ENCODE assay signal across 12 cellular contexts in the genomic region with DNA sequence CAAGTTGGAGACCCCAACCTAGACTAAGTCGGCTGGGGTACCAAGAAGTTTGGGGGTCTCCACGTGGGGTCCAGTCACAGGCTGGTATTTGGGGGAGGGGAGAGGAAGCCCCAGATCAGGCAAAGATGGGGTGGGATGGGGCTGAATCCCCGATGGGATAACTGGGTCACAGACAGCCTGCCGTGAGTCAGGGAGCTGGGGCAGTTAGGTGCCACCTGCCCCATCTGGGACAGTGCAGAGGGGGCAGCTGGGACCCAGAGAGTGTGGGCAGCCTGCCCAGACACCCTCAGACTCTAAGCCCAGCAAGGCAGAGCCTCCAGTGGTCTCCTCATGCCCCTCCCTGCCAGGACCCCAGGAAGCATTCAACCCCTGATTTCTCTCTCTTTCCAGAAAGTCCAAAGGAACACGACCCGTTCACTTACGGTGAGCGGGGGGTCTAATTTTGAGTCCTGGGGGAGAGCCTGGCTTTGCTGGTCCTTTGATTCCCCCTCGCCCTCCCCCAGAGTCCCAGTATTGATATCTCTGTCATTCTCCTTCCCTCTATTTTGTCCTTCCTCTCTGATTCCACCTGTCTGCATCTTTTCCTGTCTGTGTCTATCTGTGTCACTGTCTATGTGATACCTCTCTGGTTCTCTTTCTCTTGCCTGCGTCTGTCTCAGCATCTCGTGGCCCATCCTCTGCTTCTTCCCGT. TPM values are rescaled to one million over a fixed set of nuclear protein-coding genes. Genes with fewer than 3 reads are reported as not detected.
DNase-seq lines count a peak whose midpoint lies in the region; ATAC-seq and TF ChIP-seq lines count a peak whose summit lies in the region.
"Had no signal": no experiment of that assay in that cellular context is flagged by ENCODE, and none has a peak within 500 bp of the region (broad histone marks: within the 10 kb centered on the region; RNA-seq: fewer than 3 reads in every experiment).

No MANE protein-coding gene starts in this region.

- H4K91ac ChIP-seq in neuronal stem cell (ENCODE audit: low read depth, low read length, poor library complexity), result no peak overlapping the region

- H3K27ac Mint-ChIP-seq in activated CD4-positive, alpha-beta memory T cell treated with anti-CD3 and anti-CD28 coated beads, Interleukin-2, amount 10 ng/mL, durations not matched to agents 7 days and 5 days, result no peak overlapping the region
- H3K27ac Mint-ChIP-seq: activated CD4-positive, alpha-beta memory T cell treated with anti-CD3 and anti-CD28 coated beads for 36 hours had no signal

- peak overlapping the region; percentile 26 to 63 (median 54) for H3K4me3 ChIP-seq in heart right ventricle
- peak overlapping the region; percentile 24 to 57 for H3K4me3 ChIP-seq in gastroesophageal sphincter
- no peak overlapping the region for H3K4me3 ChIP-seq in neuronal stem cell (ENCODE audit: low read length in 2 of 2)
- no peak overlapping the region for H3K4me3 ChIP-seq in body of pancreas

- H2BK12ac ChIP-seq in neuronal stem cell (ENCODE audit: low read length), result peak overlapping the region; percentile 77

- intact Hi-C loops in heart right ventricle (cut with DNase I), result loop anchor here in 5 of 10 donors (5.0 kb wide), 3 partner anchors 73 to 132 kb away; a partner anchor contains a TSS
- intact Hi-C loops in Right ventricle myocardium superior (cut with DNase I), result loop anchor here (5.0 kb wide), 2 partner anchors 73 to 122 kb away; no protein-coding TSS in a partner anchor
- intact Hi-C loops in body of pancreas (cut with DNase I), result loop anchor here (10.0 kb wide), 1 partner anchor 104 kb away; a partner anchor contains a TSS

- peaks cover 0 to 35% (median 4%) of the 10 kb centered on the region in 7 donors for H3K27me3 ChIP-seq in heart right ventricle
- peaks cover 44% of the 10 kb centered on the region for H3K27me3 ChIP-seq in gastroesophageal sphincter
- peaks cover 2 to 69% (median 40%) of the 10 kb centered on the region in 3 experiments for H3K27me3 ChIP-seq in neuronal stem cell (ENCODE audit: control insufficient read depth in 3 of 3, insufficient read depth in 3 of 3, low read depth in 1 of 3, low read length in 3 of 3)
- H3K27me3 ChIP-seq in body of pancreas, result no peaks in the 10 kb centered on the region

- H3K14ac ChIP-seq in neuronal stem cell (ENCODE audit: low read length), result no peak overlapping the region

- no peaks in the 10 kb centered on the region for H3K9me3 ChIP-seq in heart right ventricle
- no peaks in the 10 kb centered on the region for H3K9me3 ChIP-seq in gastroesophageal sphincter
- H3K9me3 ChIP-seq in neuronal stem cell (replicated peaks in 1 of 2; ENCODE audit: control insufficient read depth in 2 of 2, insufficient read depth in 1 of 2, low read depth in 1 of 2, low read length in 2 of 2), result no peaks in the 10 kb centered on the region
- H3K9me3 ChIP-seq in body of pancreas, result no peaks in the 10 kb centered on the region

- H3K27ac ChIP-seq in heart right ventricle (peak overlapping the region; percentile 87 to 99 (median 94)), gastroesophageal sphincter (peak overlapping the region; percentile 49 to 92 (median 91)), neuronal stem cell (replicated peaks; ENCODE audit: low read length) (no peak overlapping the region), body of pancreas (peak overlapping the region in 1 of 4 donors; percentile 60)

- DNase-seq in heart right ventricle (peak in 1 of 2 donors; percentile 24), Right ventricle myocardium superior (no peak), neuronal stem cell (ENCODE audit: low spot score) (no peak), body of pancreas (no peak), COLO668 (lab: John Stamatoyannopoulos, UW; ENCODE audit: unreplicated experiment) (no peak)
- DNase-seq in activated CD4-positive, alpha-beta memory T cell treated with anti-CD3 and anti-CD28 coated beads, Interleukin-2, amount 10 ng/mL, durations not matched to agents 7 days and 5 days, result no peak
- DNase-seq: NCI-H1436 treated with DMSO at 0.1 percent for 48 hours had no signal

- H3K18ac ChIP-seq in neuronal stem cell (ENCODE audit: low read length), result peak overlapping the region; percentile 55

- no peak overlapping the region for H3K4me2 ChIP-seq in neuronal stem cell (ENCODE audit: insufficient read depth, low read length, poor library complexity, severe bottlenecking)

- no peak overlapping the region for H3K4me3 Mint-ChIP-seq in activated CD4-positive, alpha-beta memory T cell treated with anti-CD3 and anti-CD28 coated beads, Interleukin-2, amount 10 ng/mL, durations not matched to agents 7 days and 5 days
- H3K4me3 Mint-ChIP-seq: activated CD4-positive, alpha-beta memory T cell treated with anti-CD3 and anti-CD28 coated beads for 36 hours had no signal

- peak overlapping the region; percentile 33 for H2BK15ac ChIP-seq in neuronal stem cell (ENCODE audit: low read length)

- no peak overlapping the region for H3K9ac ChIP-seq in neuronal stem cell (ENCODE audit: low read depth, low read length, poor library complexity)

- peaks cover 35% of the 10 kb centered on the region for H3K27me3 Mint-ChIP-seq in activated CD4-positive, alpha-beta memory T cell treated with anti-CD3 and anti-CD28 coated beads, Interleukin-2, amount 10 ng/mL, durations not matched to agents 7 days and 5 days
- H3K27me3 Mint-ChIP-seq: activated CD4-positive, alpha-beta memory T cell treated with anti-CD3 and anti-CD28 coated beads for 36 hours had no signal

- H3K4me1 ChIP-seq in heart right ventricle, result peaks cover 5 to 76% (median 52%) of the 10 kb centered on the region in 9 donors
- H3K4me1 ChIP-seq in gastroesophageal sphincter, result peaks cover 0 to 83% (median 21%) of the 10 kb centered on the region in 3 donors
- H3K4me1 ChIP-seq in neuronal stem cell (ENCODE audit: control insufficient read depth in 2 of 2, insufficient read depth in 1 of 2, low read depth in 1 of 2, low read length in 2 of 2), result peaks cover 33 to 34% of the 10 kb centered on the region in 2 donors
- H3K4me1 ChIP-seq in body of pancreas, result peaks cover 43% of the 10 kb centered on the region

- TF ChIP-seq EP300 in gastroesophageal sphincter (IDR thresholded peaks at IDR 0.05), result no peak

- no peak overlapping the region for H3K23ac ChIP-seq in neuronal stem cell (ENCODE audit: low read depth, low read length, poor library complexity)

- no peaks in the 10 kb centered on the region for H3K36me3 Mint-ChIP-seq in activated CD4-positive, alpha-beta memory T cell treated with anti-CD3 and anti-CD28 coated beads, Interleukin-2, amount 10 ng/mL, durations not matched to agents 7 days and 5 days (ENCODE audit: low read depth)
- H3K36me3 Mint-ChIP-seq: activated CD4-positive, alpha-beta memory T cell treated with anti-CD3 and anti-CD28 coated beads for 36 hours had no signal

- H3K36me3 ChIP-seq in heart right ventricle (no peaks in the 10 kb centered on the region), gastroesophageal sphincter (peaks cover 0 to 3% of the 10 kb centered on the region in 2 donors), neuronal stem cell (replicated peaks in 1 of 2; ENCODE audit: control insufficient read depth in 2 of 2, insufficient read depth in 2 of 2, low read length in 2 of 2) (no peaks in the 10 kb centered on the region), body of pancreas (replicated peaks in 1 of 2; ENCODE audit: insufficient read depth in 1 of 2, low read depth in 2 of 2) (no peaks in the 10 kb centered on the region)

- CTCF ChIA-PET in activated CD4-positive, alpha-beta memory T cell treated with anti-CD3 and anti-CD28 coated beads, Interleukin-2, amount 10 ng/mL, durations not matched to agents 7 days and 5 days (lab: Charles Lee), result interaction anchor here (1.2 to 2.7 kb wide), 9 partner anchors 12 to 332 kb away, joined by 3 to 47 read pairs (median 8); a partner anchor contains a TSS

- no peak overlapping the region for H2BK120ac ChIP-seq in neuronal stem cell (ENCODE audit: low read depth, low read length)

- TF ChIP-seq CTCF in heart right ventricle (IDR thresholded peaks at IDR 0.05) (no peak), gastroesophageal sphincter (IDR thresholded peaks at IDR 0.05) (no peak), body of pancreas (IDR thresholded peaks at IDR 0.05) (no peak)

- POLR2A ChIA-PET in activated CD4-positive, alpha-beta memory T cell treated with anti-CD3 and anti-CD28 coated beads, Interleukin-2, amount 10 ng/mL, durations not matched to agents 7 days and 5 days (lab: Charles Lee), result interaction anchor here (0.7 to 3.9 kb wide), 5 partner anchors 14 to 137 kb away, joined by 3 to 39 read pairs (median 3); a partner anchor contains a TSS

- H3K79me1 ChIP-seq in neuronal stem cell (ENCODE audit: low read depth, low read length), result no peaks in the 10 kb centered on the region

- TF ChIP-seq POLR2A in gastroesophageal sphincter (IDR thresholded peaks at IDR 0.05), result no peak
- TF ChIP-seq POLR2A in body of pancreas (IDR thresholded peaks at IDR 0.05), result no peak

- no peaks in the 10 kb centered on the region for H3K9me3 Mint-ChIP-seq in activated CD4-positive, alpha-beta memory T cell treated with anti-CD3 and anti-CD28 coated beads, Interleukin-2, amount 10 ng/mL, durations not matched to agents 7 days and 5 days
- H3K9me3 Mint-ChIP-seq: activated CD4-positive, alpha-beta memory T cell treated with anti-CD3 and anti-CD28 coated beads for 36 hours had no signal

- 43 to 60% methylated on average over 12 of the region's 12 CpGs for WGBS in heart right ventricle, 2 donors
- 30 to 45% methylated on average over 6 to 11 of the region's 12 CpGs for WGBS in gastroesophageal sphincter (ENCODE audit: low coverage in 1 of 2), 2 donors
- no CpG with 5 or more reads among the region's 12 CpGs for WGBS in neuronal stem cell (ENCODE audit: extremely low coverage in 2 of 2, insufficient read length in 2 of 2, insufficient replicate concordance in 1 of 2), 2 donors
- WGBS in body of pancreas, 2 donors, result 72 to 73% methylated on average over 10 to 12 of the region's 12 CpGs

- H2AFZ ChIP-seq in neuronal stem cell (ENCODE audit: low read length), result no peak overlapping the region

- peaks cover 40% of the 10 kb centered on the region for H3K4me1 Mint-ChIP-seq in activated CD4-positive, alpha-beta memory T cell treated with anti-CD3 and anti-CD28 coated beads, Interleukin-2, amount 10 ng/mL, durations not matched to agents 7 days and 5 days

- H2AK5ac ChIP-seq in neuronal stem cell (ENCODE audit: low read depth, low read length), result peak overlapping the region; percentile 85

- no peak overlapping the region for H3K4ac ChIP-seq in neuronal stem cell (ENCODE audit: low read length)

- H2BK5ac ChIP-seq in neuronal stem cell (ENCODE audit: low read length), result no peak overlapping the region

- ATAC-seq in heart right ventricle, result no peak
- no peak for ATAC-seq in Right ventricle myocardium superior (ENCODE audit: poor library complexity)
- no peak for ATAC-seq in gastroesophageal sphincter
- no peak for ATAC-seq in body of pancreas
- no peak for ATAC-seq in HG02763 (IDR thresholded peaks at IDR 0.05; ENCODE audit: unreplicated experiment)

- H4K8ac ChIP-seq in neuronal stem cell (ENCODE audit: low read depth, low read length), result no peak overlapping the region

RNA-seq across cellular contexts. Expression of a gene that starts 1.7 kb away (rescaled TPM):
- 100 to 1,000 TPM; 451 to 819 (median 578) TPM for total RNA-seq in heart right ventricle
- 100 to 1,000 TPM; 251 to 605 TPM for polyA plus RNA-seq in heart right ventricle
- total RNA-seq in Right ventricle myocardium superior, result 580 TPM
- total RNA-seq in gastroesophageal sphincter, result 100 to 1,000 TPM in 1 of 4 donors, 10 to 100 TPM in 3; 42.8 to 140 (median 52.7) TPM
- polyA plus RNA-seq in neuronal stem cell (2013, experiment 1 of 2), result 0.85 TPM
- 1.2 TPM for polyA plus RNA-seq in neuronal stem cell (2013, experiment 2 of 2)
- total RNA-seq in body of pancreas, result 1 to 10 TPM; 1.6 to 9.1 TPM
- 1 to 10 TPM; 3.3 to 3.6 TPM for total RNA-seq in activated CD4-positive, alpha-beta memory T cell treated with anti-CD3 and anti-CD28 coated beads, Interleukin-2, amount 10 ng/mL, durations not matched to agents 7 days and 5 days
- total RNA-seq: bronchial epithelial cell, glomerular endothelial cell had no signal

RNA-seq across cellular contexts. Expression of a gene that starts 2.7 kb away (rescaled TPM):
- under 1 TPM in 3 of 10 donors, not detected in 7; 0.28 to 0.37 (median 0.30) TPM for total RNA-seq in heart right ventricle
- polyA plus RNA-seq in heart right ventricle, result under 1 TPM in 1 of 2 donors, not detected in 1; 0.10 TPM
- not detected for total RNA-seq in Right ventricle myocardium superior
- not detected for total RNA-seq in gastroesophageal sphincter
- 2.3 TPM for polyA plus RNA-seq in neuronal stem cell (2013, experiment 1 of 2)
- polyA plus RNA-seq in neuronal stem cell (2013, experiment 2 of 2), result 2.6 TPM
- total RNA-seq in body of pancreas, result 1 to 10 TPM in 1 of 2 donors, under 1 TPM in 1; 0.52 to 1.3 TPM
- total RNA-seq in activated CD4-positive, alpha-beta memory T cell treated with anti-CD3 and anti-CD28 coated beads, Interleukin-2, amount 10 ng/mL, durations not matched to agents 7 days and 5 days, result 1 to 10 TPM; 8.3 to 8.8 TPM
- total RNA-seq: bronchial epithelial cell, glomerular endothelial cell had no signal

RNA-seq across cellular contexts. Expression of a gene that starts 5.5 kb away (rescaled TPM):
- 10 to 100 TPM in 2 of 10 donors, 1 to 10 TPM in 8; 4.3 to 12.5 (median 7.5) TPM for total RNA-seq in heart right ventricle
- polyA plus RNA-seq in heart right ventricle, result 10 to 100 TPM in 1 of 2 donors, 1 to 10 TPM in 1; 8.9 to 30.0 TPM
- 8.1 TPM for total RNA-seq in Right ventricle myocardium superior
- total RNA-seq in gastroesophageal sphincter, result 10 to 100 TPM; 24.8 to 47.9 (median 36.2) TPM
- 2.0 TPM for polyA plus RNA-seq in neuronal stem cell (2013, experiment 1 of 2)
- 1.8 TPM for polyA plus RNA-seq in neuronal stem cell (2013, experiment 2 of 2)
- 1 to 10 TPM; 1.6 to 3.9 TPM for total RNA-seq in body of pancreas
- under 1 TPM; 0.55 to 0.68 TPM for total RNA-seq in activated CD4-positive, alpha-beta memory T cell treated with anti-CD3 and anti-CD28 coated beads, Interleukin-2, amount 10 ng/mL, durations not matched to agents 7 days and 5 days
- total RNA-seq: bronchial epithelial cell, glomerular endothelial cell had no signal

RNA-seq across cellular contexts. Expression of a gene that starts 14.2 kb away (rescaled TPM):
- 10 to 100 TPM; 13.9 to 36.6 (median 18.1) TPM for total RNA-seq in heart right ventricle
- 10 to 100 TPM; 48.3 to 67.4 TPM for polyA plus RNA-seq in heart right ventricle
- total RNA-seq in Right ventricle myocardium superior, result 20.9 TPM
- total RNA-seq in gastroesophageal sphincter, result 10 to 100 TPM; 18.8 to 42.5 (median 33.0) TPM
- 47.1 TPM for polyA plus RNA-seq in neuronal stem cell (2013, experiment 1 of 2)
- polyA plus RNA-seq in neuronal stem cell (2013, experiment 2 of 2), result 45.6 TPM
- 10 to 100 TPM; 11.5 to 17.1 TPM for total RNA-seq in body of pancreas
- 100 to 1,000 TPM; 588 to 589 TPM for total RNA-seq in activated CD4-positive, alpha-beta memory T cell treated with anti-CD3 and anti-CD28 coated beads, Interleukin-2, amount 10 ng/mL, durations not matched to agents 7 days and 5 days

RNA-seq across cellular contexts. Expression of a gene that starts 24.7 kb away (rescaled TPM):
- 1 to 10 TPM in 3 of 10 donors, under 1 TPM in 4, not detected in 3; 0.51 to 2.1 (median 0.74) TPM for total RNA-seq in heart right ventricle
- 1 to 10 TPM in 1 of 2 donors, under 1 TPM in 1; 0.78 to 2.7 TPM for polyA plus RNA-seq in heart right ventricle
- 1.3 TPM for total RNA-seq in Right ventricle myocardium superior
- 10 to 100 TPM in 1 of 4 donors, 1 to 10 TPM in 3; 1.2 to 38.8 (median 4.2) TPM for total RNA-seq in gastroesophageal sphincter
- polyA plus RNA-seq in neuronal stem cell (2013, experiment 1 of 2), result 0.07 TPM
- 0.12 TPM for polyA plus RNA-seq in neuronal stem cell (2013, experiment 2 of 2)
- 10 to 100 TPM; 13.5 to 51.6 TPM for total RNA-seq in body of pancreas
- not detected for total RNA-seq in activated CD4-positive, alpha-beta memory T cell treated with anti-CD3 and anti-CD28 coated beads, Interleukin-2, amount 10 ng/mL, durations not matched to agents 7 days and 5 days
- total RNA-seq: activated CD4-positive, alpha-beta memory T cell treated with anti-CD3 and anti-CD28 coated beads for 36 hours; glomerular endothelial cell had no signal

Comparison
In these comparisons a context has a peak if more than half of its experiments do, and no peak if none do; other contexts are left out.
1. H3K4me3 ChIP-seq: peak in heart right ventricle (10 of 10) and gastroesophageal sphincter (2 of 2); none in neuronal stem cell (0 of 2) and body of pancreas (0 of 2).
2. RNA of a gene that starts 1.7 kb away (total RNA-seq): 451 to 819 TPM in heart right ventricle, 580 TPM in Right ventricle myocardium superior (single experiment) and 42.8 to 140 TPM in gastroesophageal sphincter; 1.6 to 9.1 TPM in body of pancreas and 3.3 to 3.6 TPM in activated CD4-positive, alpha-beta memory T cell treated with anti-CD3 and anti-CD28 coated beads, Interleukin-2, amount 10 ng/mL, durations not matched to agents 7 days and 5 days; every median in the first group is over 4 times any median in the second.